In genomic region chr17:43905985-43906852, GRCh38 we compare ENCODE assay signal across 8 cellular contexts. TPM values are rescaled to one million over a fixed set of nuclear protein-coding genes. Genes with fewer than 3 reads are reported as not detected.
DNase-seq lines count a peak whose midpoint lies in the region; ATAC-seq, FAIRE-seq and TF ChIP-seq lines count a peak whose summit lies in the region.

No MANE protein-coding gene starts in this region.

- no peaks in the 10 kb centered on the region for H3K27me3 ChIP-seq in GM23248 (replicated peaks; ENCODE audit: insufficient read depth)
- H3K27me3 ChIP-seq in astrocyte (ENCODE audit: insufficient read depth, low read length): peaks cover 20% of the 10 kb centered on the region

- no peak for TF ChIP-seq CTCF in astrocyte (IDR thresholded peaks at IDR 0.05; ENCODE audit: insufficient read depth, low read depth, low read length)

- peaks cover 29% of the 10 kb centered on the region for H3K27me3 Mint-ChIP-seq in astrocyte (ENCODE audit: low read depth, unreplicated experiment)

- peak overlapping the region; percentile 80 for H3K27ac Mint-ChIP-seq in astrocyte (ENCODE audit: unreplicated experiment)

- no peaks in the 10 kb centered on the region for H3K9me2 ChIP-seq in GM23248 (ENCODE audit: insufficient read depth)

- H3K4me1 Mint-ChIP-seq in astrocyte (ENCODE audit: low read depth, unreplicated experiment): peaks cover 2% of the 10 kb centered on the region

- H3K4me1 ChIP-seq in GM23248 (ENCODE audit: insufficient read depth) (peaks cover 8% of the 10 kb centered on the region), astrocyte (ENCODE audit: insufficient read depth, low read length) (peaks cover 19% of the 10 kb centered on the region)

- H3K4me2 ChIP-seq in GM23248 (ENCODE audit: unreplicated experiment) (peak overlapping the region; percentile 91), astrocyte (ENCODE audit: low read length) (peak overlapping the region; percentile 91)

- DNase-seq in GM23248 (peak; percentile 86), NCI-H748 (lab: John Stamatoyannopoulos, UW; ENCODE audit: unreplicated experiment) (peak; percentile 76), astrocyte (ENCODE audit: low read depth) (peak; percentile 44), hepatic stellate cell (ENCODE audit: low spot score) (peak; percentile 66), posterior cingulate gyrus (peak; percentile 79 to 98 (median 92)), NCI-H2081 treated with DMSO at 0.1 percent for 48 hours (lab: John Stamatoyannopoulos, UW) (no peak)

- no peak for FAIRE-seq in astrocyte (lab: Jason Lieb, UNC)

- WGBS in GM23248 (ENCODE audit: low coverage in 1 of 2, low lambda C conversion rate in 2 of 2, missing lambda C conversion rate in 2 of 2), 2 experiments: 7 to 9% methylated on average over 24 to 36 of the region's 37 CpGs

- H3K9me3 ChIP-seq in GM23248 (ENCODE audit: low read depth) (no peaks in the 10 kb centered on the region), astrocyte (ENCODE audit: insufficient read depth, low read depth, low read length) (no peaks in the 10 kb centered on the region)

- H3K79me2 ChIP-seq in GM23248 (ENCODE audit: insufficient read depth) (no peaks in the 10 kb centered on the region), astrocyte (ENCODE audit: insufficient read depth, low read length) (no peaks in the 10 kb centered on the region)

- no peak overlapping the region for H3K27ac ChIP-seq in GM23248
- H3K27ac ChIP-seq in astrocyte (ENCODE audit: low read depth, low read length): no peak overlapping the region

- H3K4me3 ChIP-seq in GM23248 (peak overlapping the region; percentile 84), astrocyte (ENCODE audit: insufficient read depth, low read depth, low read length) (peak overlapping the region; percentile 56)

- intact Hi-C loops in posterior cingulate gyrus (cut with DNase I): no loop called here

- H3K36me3 Mint-ChIP-seq in astrocyte (ENCODE audit: low read depth, unreplicated experiment): peaks cover 8% of the 10 kb centered on the region

- H3K9ac ChIP-seq in GM23248: peak overlapping the region; percentile 76
- H3K9ac ChIP-seq in astrocyte (ENCODE audit: low read length): peak overlapping the region; percentile 74

- no peaks in the 10 kb centered on the region for H3K9me3 Mint-ChIP-seq in astrocyte (ENCODE audit: unreplicated experiment)

- H3K36me3 ChIP-seq in GM23248 (ENCODE audit: low read depth) (no peaks in the 10 kb centered on the region), astrocyte (ENCODE audit: insufficient read depth, low read length) (no peaks in the 10 kb centered on the region)

- in situ Hi-C loops in GM23248 (cut with MboI): no loop called here

- peaks cover 7% of the 10 kb centered on the region; the same call in 1 of the 2 replicates for H3F3A ChIP-seq in GM23248 (ENCODE audit: insufficient read depth)

- H3K4me3 Mint-ChIP-seq in astrocyte (ENCODE audit: unreplicated experiment): peak overlapping the region; percentile 84

- ATAC-seq in HG03039 (IDR thresholded peaks at IDR 0.05; ENCODE audit: unreplicated experiment) (no peak), GM18867 (IDR thresholded peaks at IDR 0.05; ENCODE audit: unreplicated experiment) (no peak)

- H2AFZ ChIP-seq in GM23248 (peak overlapping the region; percentile 93), astrocyte (ENCODE audit: low read depth, low read length) (peak overlapping the region; percentile 96)

- H4K20me1 ChIP-seq in GM23248 (ENCODE audit: insufficient read depth) (no peaks in the 10 kb centered on the region), astrocyte (ENCODE audit: insufficient read depth, low read length) (no peaks in the 10 kb centered on the region)

RNA-seq across cellular contexts. Expression of gene MPP2, which starts 1.1 kb away (rescaled TPM):
- 5.1 and 13.8 TPM in 2 replicates for total RNA-seq in GM23248 (2014; rRNA removed; shearing (Covaris generic))
- 3.8 and 4.1 TPM in 2 replicates for polyA plus RNA-seq in GM23248 (2016; fragmentation: Nextera tagmentation; extraction: Ambion mirVana)
- 7.6 and 8.0 TPM in 2 replicates for total RNA-seq in astrocyte

RNA-seq across cellular contexts. Expression of gene PPY, which starts 36.1 kb away (rescaled TPM):
- not detected in 2 replicates for total RNA-seq in GM23248 (2014; rRNA removed; shearing (Covaris generic))
- polyA plus RNA-seq in GM23248 (2016; fragmentation: Nextera tagmentation; extraction: Ambion mirVana): not detected in 2 replicates
- total RNA-seq in astrocyte: not detected in 2 replicates

RNA-seq across cellular contexts. Expression of gene PYY, which starts 47.5 kb away (rescaled TPM):
- total RNA-seq in GM23248 (2014; rRNA removed; shearing (Covaris generic)): not detected in 2 replicates
- polyA plus RNA-seq in GM23248 (2016; fragmentation: Nextera tagmentation; extraction: Ambion mirVana): not detected in 2 replicates
- total RNA-seq in astrocyte: not detected in 2 replicates

RNA-seq across cellular contexts. Expression of gene CD300LG, which starts 59.2 kb away (rescaled TPM):
- not detected in 2 replicates for total RNA-seq in GM23248 (2014; rRNA removed; shearing (Covaris generic))
- polyA plus RNA-seq in GM23248 (2016; fragmentation: Nextera tagmentation; extraction: Ambion mirVana): not detected in 2 replicates
- not detected in 2 replicates for total RNA-seq in astrocyte
